21 cellular contexts compared by ENCODE assay signal in the genomic region with DNA sequence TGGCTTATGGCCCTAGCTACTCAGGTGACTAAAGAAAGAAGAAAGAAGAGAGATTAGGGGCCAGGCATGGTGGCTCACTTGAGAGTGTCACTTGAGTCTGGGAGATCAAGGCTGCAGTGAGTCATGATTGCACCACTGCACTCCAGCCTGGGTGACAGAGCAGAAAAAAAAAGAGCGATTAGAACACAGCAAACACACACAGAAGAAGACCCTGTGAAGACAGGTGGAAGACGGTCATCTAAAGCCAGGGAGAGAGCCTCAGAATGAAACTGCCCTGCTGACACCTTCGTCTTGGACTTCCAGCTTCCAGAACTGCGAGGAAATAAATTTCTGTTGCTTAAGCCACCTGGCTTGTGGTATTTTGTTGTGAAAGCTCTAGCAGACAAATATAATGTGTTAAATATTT. TPM values are rescaled to one million over a fixed set of nuclear protein-coding genes. Genes with fewer than 3 reads are reported as not detected.
DNase-seq lines count a peak whose midpoint lies in the region; ATAC-seq and TF ChIP-seq lines count a peak whose summit lies in the region.
"Had no signal": no experiment of that assay in that cellular context is flagged by ENCODE, and none has a peak within 500 bp of the region (broad histone marks: within the 10 kb centered on the region; RNA-seq: fewer than 3 reads in every experiment).

No MANE protein-coding gene starts in this region.

- peak overlapping the region in 6 of 7 donors; percentile 28 to 83 (median 60) for H3K27ac Mint-ChIP-seq in CD14-positive monocyte
- H3K27ac Mint-ChIP-seq in activated naive CD8-positive, alpha-beta T cell treated with anti-CD3 and anti-CD28 coated beads for 36 hours: peak overlapping the region; percentile 8
- H3K27ac Mint-ChIP-seq: B cell; memory B cell; nephron; progenitor cell of endocrine pancreas; stimulated activated naive B cell treated with anti-CD40 and anti-IgM and Interleukin-4, amounts not matched to agents 10 μg/mL and 1 μg/mL and 100 μg/mL, for 72 hours had no signal

- H3K4me3 ChIP-seq in PC-3 (ENCODE audit: low read length): no peak overlapping the region
- H3K4me3 ChIP-seq: heart right ventricle, smooth muscle cell, upper lobe of left lung had no signal

- H3K9me3 Mint-ChIP-seq in CD14-positive monocyte: peaks cover 0 to 2% (median 0%) of the 10 kb centered on the region in 7 donors
- H3K9me3 Mint-ChIP-seq in activated naive CD8-positive, alpha-beta T cell treated with anti-CD3 and anti-CD28 coated beads for 36 hours: no peaks in the 10 kb centered on the region
- H3K9me3 Mint-ChIP-seq: memory B cell; nephron; stimulated activated naive B cell treated with anti-CD40 and anti-IgM and Interleukin-4, amounts not matched to agents 10 μg/mL and 1 μg/mL and 100 μg/mL, for 72 hours had no signal

- no TSS peak for BruUV-seq in PC-3 (replicated peaks; lab: Mats Ljungman, UMichigan)

- H3K27me3 Mint-ChIP-seq in CD14-positive monocyte (ENCODE audit: low read depth in 3 of 3): peaks cover 2 to 4% (median 2%) of the 10 kb centered on the region in 3 donors
- no peaks in the 10 kb centered on the region for H3K27me3 Mint-ChIP-seq in activated naive CD8-positive, alpha-beta T cell treated with anti-CD3 and anti-CD28 coated beads for 36 hours
- H3K27me3 Mint-ChIP-seq: B cell; memory B cell; stimulated activated naive B cell treated with anti-CD40 and anti-IgM and Interleukin-4, amounts not matched to agents 10 μg/mL and 1 μg/mL and 100 μg/mL, for 72 hours had no signal

- CTCF ChIA-PET in PC-3 (lab: Charles Lee): no interaction called here

- H3K27me3 ChIP-seq in PC-3 (ENCODE audit: low read length): no peaks in the 10 kb centered on the region
- H3K27me3 ChIP-seq: heart right ventricle, upper lobe of left lung had no signal

- H3F3A ChIP-seq in PC-3 (ENCODE audit: low read length, unreplicated experiment): no peaks in the 10 kb centered on the region

- H3K36me3 ChIP-seq in PC-3 (ENCODE audit: low read depth, low read length): no peaks in the 10 kb centered on the region
- H3K36me3 ChIP-seq: heart right ventricle, upper lobe of left lung had no signal

- H3K9ac ChIP-seq in PC-3 (ENCODE audit: low read length): no peak overlapping the region

- H2AFZ ChIP-seq in PC-3 (ENCODE audit: low read length): no peak overlapping the region

- POLR2A ChIA-PET in PC-3 (lab: Charles Lee; ENCODE audit: unreplicated experiment): no interaction called here

- no peaks in the 10 kb centered on the region for H4K20me1 ChIP-seq in PC-3 (ENCODE audit: low read length)

- intact Hi-C loops in CD14-positive monocyte (cut with micrococcal nuclease): no loop called here
- intact Hi-C loops in PC-3 (cut with micrococcal nuclease): no loop called here

- TF ChIP-seq CTCF in CD14-positive monocyte (IDR thresholded peaks at IDR 0.05): no peak
- no peak for TF ChIP-seq CTCF in PC-3 (conservative IDR thresholded peaks at IDR 0.05; ENCODE audit: low read depth, low read length)

- H3K9me2 ChIP-seq in PC-3 (replicated peaks; ENCODE audit: low read length): no peaks in the 10 kb centered on the region

- H3K4me1 Mint-ChIP-seq in CD14-positive monocyte: peaks cover 9% of the 10 kb centered on the region
- H3K4me1 Mint-ChIP-seq in activated naive CD8-positive, alpha-beta T cell treated with anti-CD3 and anti-CD28 coated beads for 36 hours: peaks cover 12% of the 10 kb centered on the region
- H3K4me1 Mint-ChIP-seq: B cell, memory B cell had no signal

- no peaks in the 10 kb centered on the region for H3K4me1 ChIP-seq in PC-3 (ENCODE audit: insufficient read depth, low read length)
- H3K4me1 ChIP-seq: heart right ventricle, upper lobe of left lung had no signal

- H3K27ac ChIP-seq in PC-3 (ENCODE audit: low read length): no peak overlapping the region
- H3K27ac ChIP-seq: 22Rv1, heart right ventricle, upper lobe of left lung had no signal

- H3K4me3 Mint-ChIP-seq in CD14-positive monocyte: no peak overlapping the region
- H3K4me3 Mint-ChIP-seq in activated naive CD8-positive, alpha-beta T cell treated with anti-CD3 and anti-CD28 coated beads for 36 hours: no peak overlapping the region
- H3K4me3 Mint-ChIP-seq: B cell; memory B cell; nephron; stimulated activated naive B cell treated with anti-CD40 and anti-IgM and Interleukin-4, amounts not matched to agents 10 μg/mL and 1 μg/mL and 100 μg/mL, for 72 hours had no signal

- H3K79me2 ChIP-seq in PC-3 (ENCODE audit: low read length): no peaks in the 10 kb centered on the region

- H3K4me2 ChIP-seq in PC-3 (ENCODE audit: low read length): no peak overlapping the region
- H3K4me2 ChIP-seq: smooth muscle cell had no signal

- no peak; the same call in 1 of the 2 replicates for ATAC-seq in PC-3
- ATAC-seq: heart right ventricle; stimulated activated naive B cell treated with anti-CD40 and anti-IgM and Interleukin-4, amounts not matched to agents 10 μg/mL and 1 μg/mL and 100 μg/mL, for 72 hours had no signal

- H3K9me3 ChIP-seq in PC-3 (ENCODE audit: low read length): no peaks in the 10 kb centered on the region
- H3K9me3 ChIP-seq: heart right ventricle, upper lobe of left lung had no signal

- no peaks in the 10 kb centered on the region for H3K36me3 Mint-ChIP-seq in CD14-positive monocyte
- no peaks in the 10 kb centered on the region for H3K36me3 Mint-ChIP-seq in activated naive CD8-positive, alpha-beta T cell treated with anti-CD3 and anti-CD28 coated beads for 36 hours
- H3K36me3 Mint-ChIP-seq: memory B cell; stimulated activated naive B cell treated with anti-CD40 and anti-IgM and Interleukin-4, amounts not matched to agents 10 μg/mL and 1 μg/mL and 100 μg/mL, for 72 hours had no signal

- DNase-seq in NK-92 treated with Interleukin-12 subunit alpha and Interleukin-12 subunit beta, amount 100 ng/mL, for 24 hours (lab: John Stamatoyannopoulos, UW): peak; percentile 9
- DNase-seq in NK-92 (lab: John Stamatoyannopoulos, UW; ENCODE audit: unreplicated experiment) (no peak), CD14-positive monocyte (ENCODE audit: low spot score) (peak; percentile 63), PC-3 (peak; percentile 24), GF-D8 (lab: John Stamatoyannopoulos, UW) (no peak), NCI-H1092 (lab: John Stamatoyannopoulos, UW) (no peak), HT-29 (ENCODE audit: low spot score) (no peak)
- no peak for DNase-seq in activated naive CD8-positive, alpha-beta T cell treated with anti-CD3 and anti-CD28 coated beads for 36 hours
- DNase-seq: heart right ventricle; IMR-90; islet precursor cell; NCI-H2171 treated with DMSO at 0.1 percent for 48 hours; Right ventricle myocardium superior; stimulated activated naive B cell treated with anti-CD40 and anti-IgM and Interleukin-4, amounts not matched to agents 10 μg/mL and 1 μg/mL and 100 μg/mL, for 72 hours; upper lobe of left lung had no signal

RNA-seq across cellular contexts. Expression of a gene that starts 17.5 kb away (rescaled TPM):
- polyA plus RNA-seq in CD14-positive monocyte: 100 to 1,000 TPM; 128 to 139 TPM
- 202 and 204 TPM in 2 replicates for total RNA-seq in PC-3 (2014; rRNA removed)
- total RNA-seq in activated naive CD8-positive, alpha-beta T cell treated with anti-CD3 and anti-CD28 coated beads for 36 hours: 100 to 1,000 TPM; 260 to 270 TPM
- 105 and 120 TPM in 2 replicates for total RNA-seq in HT-29 (2014; rRNA removed; shearing (Covaris generic))

Comparison
In these comparisons a context has a peak if more than half of its experiments do, and no peak if none do; other contexts are left out.
1. DNase-seq: peak in NK-92 treated with Interleukin-12 subunit alpha and Interleukin-12 subunit beta, amount 100 ng/mL, for 24 hours (single experiment), CD14-positive monocyte (single experiment) and PC-3 (single experiment); none in NK-92 (single experiment), activated naive CD8-positive, alpha-beta T cell treated with anti-CD3 and anti-CD28 coated beads for 36 hours (single experiment), GF-D8 (single experiment), NCI-H1092 (single experiment) and HT-29 (single experiment).